ENCODE assay signal across 9 cellular contexts in genomic region chr1:161180643-161181042, GRCh38. TPM values are rescaled to one million over a fixed set of nuclear protein-coding genes. Genes with fewer than 3 reads are reported as not detected.
DNase-seq lines count a peak whose midpoint lies in the region; ATAC-seq and TF ChIP-seq lines count a peak whose summit lies in the region.
"Had no signal": no experiment of that assay in that cellular context is flagged by ENCODE, and none has a peak within 500 bp of the region (broad histone marks: within the 10 kb centered on the region; RNA-seq: fewer than 3 reads in every experiment).

No MANE protein-coding gene starts in this region.

- TF ChIP-seq CTCF in esophagus muscularis mucosa (IDR thresholded peaks at IDR 0.05) = peak in 1 of 3 experiments; percentile 19
- TF ChIP-seq CTCF in stomach (IDR thresholded peaks at IDR 0.05) = peak in 1 of 7 experiments; percentile 6

- H3K4me1 Mint-ChIP-seq in activated naive CD4-positive, alpha-beta T cell treated with anti-CD3 and anti-CD28 coated beads, Interleukin-2, amount 50 U/mL, for 24 hours = peaks cover 74% of the 10 kb centered on the region
- peaks cover 81% of the 10 kb centered on the region for H3K4me1 Mint-ChIP-seq in central memory CD8-positive, alpha-beta T cell
- peaks cover 79% of the 10 kb centered on the region for H3K4me1 Mint-ChIP-seq in stimulated activated effector memory CD8-positive, alpha-beta T cell treated with anti-CD3 and anti-CD28 coated beads, Interleukin-12 subunit alpha, Interleukin-12 subunit beta, amount 100 ng/mL, for 72 hours

- intact Hi-C loops in esophagus muscularis mucosa (cut with DNase I) (no loop called here), stomach (cut with DNase I; ENCODE audit: low total_unique reads) (no loop called here)

- TF ChIP-seq POLR2A in esophagus muscularis mucosa (IDR thresholded peaks at IDR 0.05; ENCODE audit: low read depth) = no peak
- TF ChIP-seq POLR2A in stomach (IDR thresholded peaks at IDR 0.05) = no peak

- peak overlapping the region; percentile 8 for H3K4me3 Mint-ChIP-seq in activated naive CD4-positive, alpha-beta T cell treated with anti-CD3 and anti-CD28 coated beads, Interleukin-2, amount 50 U/mL, for 24 hours
- peak overlapping the region; percentile 58 for H3K4me3 Mint-ChIP-seq in central memory CD8-positive, alpha-beta T cell
- no peak overlapping the region for H3K4me3 Mint-ChIP-seq in stimulated activated effector memory CD8-positive, alpha-beta T cell treated with anti-CD3 and anti-CD28 coated beads, Interleukin-12 subunit alpha, Interleukin-12 subunit beta, amount 100 ng/mL, for 72 hours

- peaks cover 28 to 42% (median 30%) of the 10 kb centered on the region in 4 donors for H3K4me1 ChIP-seq in esophagus muscularis mucosa
- H3K4me1 ChIP-seq in stomach = peaks cover 20 to 47% (median 27%) of the 10 kb centered on the region in 4 donors

- no peak overlapping the region for H3K4me3 ChIP-seq in esophagus muscularis mucosa
- no peak overlapping the region for H3K4me3 ChIP-seq in stomach
- H3K4me3 ChIP-seq: testis had no signal

- TF ChIP-seq EP300 in esophagus muscularis mucosa (IDR thresholded peaks at IDR 0.05) = no peak
- no peak for TF ChIP-seq EP300 in stomach (IDR thresholded peaks at IDR 0.05)

- no peaks in the 10 kb centered on the region for H3K9me3 Mint-ChIP-seq in activated naive CD4-positive, alpha-beta T cell treated with anti-CD3 and anti-CD28 coated beads, Interleukin-2, amount 50 U/mL, for 24 hours
- H3K9me3 Mint-ChIP-seq in central memory CD8-positive, alpha-beta T cell = no peaks in the 10 kb centered on the region
- H3K9me3 Mint-ChIP-seq in stimulated activated effector memory CD8-positive, alpha-beta T cell treated with anti-CD3 and anti-CD28 coated beads, Interleukin-12 subunit alpha, Interleukin-12 subunit beta, amount 100 ng/mL, for 72 hours = no peaks in the 10 kb centered on the region

- peaks cover 4 to 7% (median 4%) of the 10 kb centered on the region in 4 donors for H3K36me3 ChIP-seq in esophagus muscularis mucosa
- H3K36me3 ChIP-seq in stomach = peaks cover 3 to 4% (median 4%) of the 10 kb centered on the region in 4 donors

- no peak overlapping the region for H3K27ac ChIP-seq in esophagus muscularis mucosa (replicated peaks in 1 of 4)
- no peak overlapping the region for H3K27ac ChIP-seq in stomach
- H3K27ac ChIP-seq: testis had no signal

- WGBS in esophagus muscularis mucosa = 73% methylated on average over 1 of the region's 1 CpG
- WGBS in stomach, 5 donors = 41 to 78% (median 75%) methylated on average over 1 of the region's 1 CpG

- peaks cover 1% of the 10 kb centered on the region for H3K36me3 Mint-ChIP-seq in activated naive CD4-positive, alpha-beta T cell treated with anti-CD3 and anti-CD28 coated beads, Interleukin-2, amount 50 U/mL, for 24 hours
- H3K36me3 Mint-ChIP-seq in central memory CD8-positive, alpha-beta T cell (ENCODE audit: insufficient read depth) = peaks cover 26% of the 10 kb centered on the region
- peaks cover 17% of the 10 kb centered on the region for H3K36me3 Mint-ChIP-seq in stimulated activated effector memory CD8-positive, alpha-beta T cell treated with anti-CD3 and anti-CD28 coated beads, Interleukin-12 subunit alpha, Interleukin-12 subunit beta, amount 100 ng/mL, for 72 hours

- DNase-seq in activated naive CD4-positive, alpha-beta T cell treated with Interleukin-2 at 50 U/mL for 16 hours = no peak
- peak; percentile 64 for DNase-seq in NAMALWA (ENCODE audit: low spot score)
- DNase-seq in central memory CD8-positive, alpha-beta T cell (ENCODE audit: low spot score in 2 of 2) = no peak
- no peak for DNase-seq in stimulated activated effector memory CD8-positive, alpha-beta T cell treated with anti-CD3 and anti-CD28 coated beads, Interleukin-12 subunit alpha, Interleukin-12 subunit beta, amount 100 ng/mL, for 72 hours (ENCODE audit: low spot score in 2 of 2)
- DNase-seq in RPMI8226 = no peak
- DNase-seq in esophagus muscularis mucosa (ENCODE audit: extremely low spot score) = no peak
- DNase-seq in stomach = no peak
- DNase-seq: testis had no signal

- no peaks in the 10 kb centered on the region for H3K27me3 Mint-ChIP-seq in activated naive CD4-positive, alpha-beta T cell treated with anti-CD3 and anti-CD28 coated beads, Interleukin-2, amount 50 U/mL, for 24 hours
- no peaks in the 10 kb centered on the region for H3K27me3 Mint-ChIP-seq in central memory CD8-positive, alpha-beta T cell

- no peaks in the 10 kb centered on the region for H3K9me3 ChIP-seq in esophagus muscularis mucosa
- no peaks in the 10 kb centered on the region for H3K9me3 ChIP-seq in stomach
- H3K9me3 ChIP-seq: testis had no signal

- H3K27ac Mint-ChIP-seq in activated naive CD4-positive, alpha-beta T cell treated with anti-CD3 and anti-CD28 coated beads, Interleukin-2, amount 50 U/mL, for 24 hours = peak overlapping the region; percentile 86
- H3K27ac Mint-ChIP-seq in central memory CD8-positive, alpha-beta T cell (ENCODE audit: low read depth) = peak overlapping the region; percentile 95
- H3K27ac Mint-ChIP-seq in stimulated activated effector memory CD8-positive, alpha-beta T cell treated with anti-CD3 and anti-CD28 coated beads, Interleukin-12 subunit alpha, Interleukin-12 subunit beta, amount 100 ng/mL, for 72 hours = peak overlapping the region; percentile 98

- H3K27me3 ChIP-seq in esophagus muscularis mucosa (no peaks in the 10 kb centered on the region), stomach (no peaks in the 10 kb centered on the region)
- H3K27me3 ChIP-seq: testis had no signal

- no peak for ATAC-seq in central memory CD8-positive, alpha-beta T cell (replicated peaks; ENCODE audit: extremely low read depth, poor library complexity, severe bottlenecking)
- ATAC-seq in stimulated activated effector memory CD8-positive, alpha-beta T cell treated with anti-CD3 and anti-CD28 coated beads, Interleukin-12 subunit alpha, Interleukin-12 subunit beta, amount 100 ng/mL, for 72 hours = no peak

RNA-seq across cellular contexts. Expression of gene B4GALT3, which starts 3.3 kb away (rescaled TPM):
- 10 to 100 TPM; 14.1 to 26.5 (median 21.8) TPM for total RNA-seq in esophagus muscularis mucosa
- 10 to 100 TPM; 12.2 to 25.8 (median 17.3) TPM for total RNA-seq in stomach
- 10 to 100 TPM; 17.5 to 21.7 (median 18.8) TPM for polyA plus RNA-seq in stomach

RNA-seq across cellular contexts. Expression of gene PPOX, which starts 14.4 kb away (rescaled TPM):
- total RNA-seq in esophagus muscularis mucosa = 10 to 100 TPM; 12.8 to 22.1 (median 15.8) TPM
- 10 to 100 TPM in 4 of 5 donors, 1 to 10 TPM in 1; 9.5 to 52.7 (median 44.9) TPM for total RNA-seq in stomach
- 10 to 100 TPM; 16.8 to 32.0 (median 31.6) TPM for polyA plus RNA-seq in stomach

RNA-seq across cellular contexts. Expression of gene ADAMTS4, which starts 18.2 kb away (rescaled TPM):
- 100 to 1,000 TPM in 1 of 4 donors, 10 to 100 TPM in 1, 1 to 10 TPM in 2; 2.5 to 126 (median 12.0) TPM for total RNA-seq in esophagus muscularis mucosa
- total RNA-seq in stomach = 10 to 100 TPM in 2 of 5 donors, 1 to 10 TPM in 2, under 1 TPM in 1; 0.89 to 20.6 (median 2.8) TPM
- polyA plus RNA-seq in stomach = 1 to 10 TPM; 1.1 to 4.2 (median 1.4) TPM

RNA-seq across cellular contexts. Expression of gene USP21, which starts 21.3 kb away (rescaled TPM):
- 10 to 100 TPM; 13.3 to 25.3 (median 16.3) TPM for total RNA-seq in esophagus muscularis mucosa
- total RNA-seq in stomach = 10 to 100 TPM; 13.6 to 35.3 (median 22.9) TPM
- 10 to 100 TPM; 16.2 to 23.2 (median 16.9) TPM for polyA plus RNA-seq in stomach

RNA-seq across cellular contexts. Expression of gene NDUFS2, which starts 21.5 kb away (rescaled TPM):
- 100 to 1,000 TPM in 3 of 4 donors, 10 to 100 TPM in 1; 68.5 to 131 (median 122) TPM for total RNA-seq in esophagus muscularis mucosa
- 100 to 1,000 TPM in 2 of 5 donors, 10 to 100 TPM in 2, 1 to 10 TPM in 1; 9.9 to 165 (median 85.7) TPM for total RNA-seq in stomach
- polyA plus RNA-seq in stomach = 10 to 100 TPM; 55.6 to 83.4 (median 81.9) TPM
